15 cellular contexts compared by ENCODE assay signal in the genomic region with DNA sequence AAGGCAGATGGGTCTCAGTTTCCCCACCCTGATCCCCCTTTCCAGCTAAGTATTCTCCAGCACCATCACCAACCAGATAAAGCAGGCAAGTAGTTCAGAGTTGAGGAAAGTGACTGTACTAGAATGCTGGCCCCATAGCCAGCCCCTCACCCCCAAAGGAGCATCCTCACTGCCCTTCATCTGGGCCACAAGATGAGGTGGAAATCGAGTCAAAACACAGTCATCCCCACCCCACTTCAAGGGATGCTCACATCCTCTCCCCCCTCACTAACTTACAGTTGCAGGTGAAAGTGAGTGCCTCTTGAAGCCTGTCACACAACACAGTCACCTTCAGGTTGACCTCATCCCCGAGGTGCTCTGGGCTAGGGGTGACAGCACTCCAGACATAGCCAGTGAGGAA. TPM values are rescaled to one million over a fixed set of nuclear protein-coding genes. Genes with fewer than 3 reads are reported as not detected.
A peak's percentile ranks its signal among the peaks of the same experiment; 100 is the strongest.
DNase-seq lines count a peak whose midpoint lies in the region; ATAC-seq, FAIRE-seq and TF ChIP-seq lines count a peak whose summit lies in the region.
"Had no signal": no experiment of that assay in that cellular context is flagged by ENCODE, and none has a peak within 500 bp of the region (broad histone marks: within the 10 kb centered on the region; RNA-seq: fewer than 3 reads in every experiment).

No MANE protein-coding gene starts in this region.

- H3K4me1 Mint-ChIP-seq in activated T-cell treated with anti-CD3 and anti-CD28 coated beads, Interleukin-2, amount 50 U/mL, for 4 hours (ENCODE audit: low read depth): peaks cover 65% of the 10 kb centered on the region
- peaks cover 62% of the 10 kb centered on the region for H3K4me1 Mint-ChIP-seq in activated CD8-positive, alpha-beta T cell treated with anti-CD3 and anti-CD28 coated beads, Interleukin-2, amount 10 ng/mL, durations not matched to agents 7 days and 5 days (ENCODE audit: low read depth)
- H3K4me1 Mint-ChIP-seq in MCF 10A (ENCODE audit: insufficient read depth, unreplicated experiment): no peaks in the 10 kb centered on the region

- no peak for TF ChIP-seq EP300 in suprapubic skin (IDR thresholded peaks at IDR 0.05)

- H3K36me3 ChIP-seq in kidney (ENCODE audit: control insufficient read depth in 1 of 2, insufficient read depth in 2 of 2, low read length in 2 of 2): peaks cover 6 to 12% of the 10 kb centered on the region in 2 donors
- peaks cover 47% of the 10 kb centered on the region for H3K36me3 ChIP-seq in suprapubic skin
- H3K36me3 ChIP-seq: neutrophil had no signal

- no peaks in the 10 kb centered on the region for H3K9me3 Mint-ChIP-seq in activated T-cell treated with anti-CD3 and anti-CD28 coated beads, Interleukin-2, amount 50 U/mL, for 4 hours
- no peaks in the 10 kb centered on the region for H3K9me3 Mint-ChIP-seq in activated CD8-positive, alpha-beta T cell treated with anti-CD3 and anti-CD28 coated beads, Interleukin-2, amount 10 ng/mL, durations not matched to agents 7 days and 5 days (ENCODE audit: insufficient read depth)
- H3K9me3 Mint-ChIP-seq in MCF 10A (ENCODE audit: unreplicated experiment): no peaks in the 10 kb centered on the region
- H3K9me3 Mint-ChIP-seq: immature natural killer cell had no signal

- TF ChIP-seq CTCF in kidney (IDR thresholded peaks at IDR 0.05; ENCODE audit: borderline replicate concordance, extremely low read depth, insufficient read depth) (no peak), suprapubic skin (IDR thresholded peaks at IDR 0.05) (no peak), MCF 10A (IDR thresholded peaks at IDR 0.05; ENCODE audit: unreplicated experiment) (no peak)

- 33% methylated on average over 1 of the region's 2 CpGs for WGBS in suprapubic skin

- BruUV-seq in MCF 10A (replicated peaks; lab: Mats Ljungman, UMichigan): no TSS peak

- H3K9me3 ChIP-seq in kidney (ENCODE audit: control insufficient read depth in 1 of 2, low read length in 2 of 2) (no peaks in the 10 kb centered on the region), suprapubic skin (no peaks in the 10 kb centered on the region)
- H3K9me3 ChIP-seq: neutrophil had no signal

- no peak overlapping the region for H3K9ac ChIP-seq in kidney (ENCODE audit: low read length in 2 of 2)
- H3K9ac ChIP-seq: GM23248 had no signal

- no peak overlapping the region for H3K4me3 ChIP-seq in kidney (ENCODE audit: low read length in 2 of 2)
- H3K4me3 ChIP-seq in suprapubic skin: no peak overlapping the region
- H3K4me3 ChIP-seq: GM23248 had no signal

- H3K27ac Mint-ChIP-seq in activated CD8-positive, alpha-beta T cell treated with anti-CD3 and anti-CD28 coated beads, Interleukin-2, amount 10 ng/mL, durations not matched to agents 7 days and 5 days: peak overlapping the region; percentile 11
- no peak overlapping the region for H3K27ac Mint-ChIP-seq in MCF 10A (ENCODE audit: low read depth, unreplicated experiment)

- peak; percentile 72 to 74 for ATAC-seq in activated T-cell treated with anti-CD3 and anti-CD28 coated beads, Interleukin-2, amount 50 U/mL, for 4 hours
- ATAC-seq in activated CD8-positive, alpha-beta T cell treated with anti-CD3 and anti-CD28 coated beads, Interleukin-2, amount 10 ng/mL, durations not matched to agents 7 days and 5 days: peak; percentile 26
- ATAC-seq in GM19035 (IDR thresholded peaks at IDR 0.05; ENCODE audit: unreplicated experiment): no peak
- ATAC-seq: Panc1 had no signal

- peak overlapping the region; percentile 48 to 84 for H3K27ac ChIP-seq in kidney (ENCODE audit: low read depth in 2 of 2, low read length in 2 of 2)
- peak overlapping the region; percentile 78 for H3K27ac ChIP-seq in suprapubic skin
- H3K27ac ChIP-seq: GM23248, neutrophil had no signal

- no peak for TF ChIP-seq POLR2A in suprapubic skin (IDR thresholded peaks at IDR 0.05)

- POLR2A ChIA-PET in activated CD8-positive, alpha-beta T cell treated with anti-CD3 and anti-CD28 coated beads, Interleukin-2, amount 10 ng/mL, durations not matched to agents 7 days and 5 days (lab: Charles Lee): no interaction called here
- POLR2A ChIA-PET in MCF 10A (lab: Yijun Ruan, JAX): interaction anchor here (0.6 kb wide), 1 partner anchor 93 kb away, joined by 3 read pairs; no protein-coding TSS in a partner anchor

- peaks cover 5 to 40% of the 10 kb centered on the region in 2 donors for H3K4me1 ChIP-seq in kidney (ENCODE audit: control insufficient read depth in 1 of 2, insufficient read depth in 1 of 2, low read depth in 1 of 2, low read length in 2 of 2)
- H3K4me1 ChIP-seq in suprapubic skin: peaks cover 73% of the 10 kb centered on the region

- H3K36me3 Mint-ChIP-seq in activated T-cell treated with anti-CD3 and anti-CD28 coated beads, Interleukin-2, amount 50 U/mL, for 4 hours (ENCODE audit: insufficient read depth): peaks cover 30% of the 10 kb centered on the region
- peaks cover 34% of the 10 kb centered on the region for H3K36me3 Mint-ChIP-seq in activated CD8-positive, alpha-beta T cell treated with anti-CD3 and anti-CD28 coated beads, Interleukin-2, amount 10 ng/mL, durations not matched to agents 7 days and 5 days (ENCODE audit: low read depth)
- H3K36me3 Mint-ChIP-seq in MCF 10A (ENCODE audit: insufficient read depth, unreplicated experiment): no peaks in the 10 kb centered on the region

- no peaks in the 10 kb centered on the region for H3K27me3 Mint-ChIP-seq in activated T-cell treated with anti-CD3 and anti-CD28 coated beads, Interleukin-2, amount 50 U/mL, for 4 hours (ENCODE audit: low read depth)
- no peaks in the 10 kb centered on the region for H3K27me3 Mint-ChIP-seq in activated CD8-positive, alpha-beta T cell treated with anti-CD3 and anti-CD28 coated beads, Interleukin-2, amount 10 ng/mL, durations not matched to agents 7 days and 5 days (ENCODE audit: low read depth)
- H3K27me3 Mint-ChIP-seq in MCF 10A (ENCODE audit: insufficient read depth, unreplicated experiment): no peaks in the 10 kb centered on the region

- CTCF ChIA-PET in activated CD8-positive, alpha-beta T cell treated with anti-CD3 and anti-CD28 coated beads, Interleukin-2, amount 10 ng/mL, durations not matched to agents 7 days and 5 days (lab: Charles Lee): interaction anchor here (1.0 to 3.7 kb wide), 2 partner anchors 18 to 39 kb away, joined by 4 to 21 read pairs; no protein-coding TSS in a partner anchor
- CTCF ChIA-PET in MCF 10A (lab: Yijun Ruan, JAX): interaction anchor here (0.9 to 1.6 kb wide), 4 partner anchors 20 to 39 kb away, joined by 3 to 10 read pairs (median 3); a partner anchor contains a TSS

- no peak for FAIRE-seq in kidney (lab: Jason Lieb, UNC)
- FAIRE-seq: TTC549 had no signal

- no peak for DNase-seq in activated T-cell treated with anti-CD3 and anti-CD28 coated beads, Interleukin-2, amount 50 U/mL, for 4 hours
- no peak for DNase-seq in activated T-cell treated with anti-CD3 and anti-CD28 coated beads, Interleukin-2, amount 50 U/mL, for 1 hour
- DNase-seq in activated CD8-positive, alpha-beta T cell treated with anti-CD3 and anti-CD28 coated beads, Interleukin-2, amount 10 ng/mL, durations not matched to agents 7 days and 5 days: peak; percentile 27
- DNase-seq in kidney: no peak
- no peak for DNase-seq in suprapubic skin (ENCODE audit: low spot score in 2 of 2)
- no peak for DNase-seq in NCI-H526 (lab: John Stamatoyannopoulos, UW)
- DNase-seq in MCF 10A (ENCODE audit: unreplicated experiment): no peak
- DNase-seq: EL, immature natural killer cell, NCI-H2029 treated with DMSO at 0.1 percent for 48 hours had no signal

- H3K4me3 Mint-ChIP-seq in activated T-cell treated with anti-CD3 and anti-CD28 coated beads, Interleukin-2, amount 50 U/mL, for 4 hours: no peak overlapping the region
- H3K4me3 Mint-ChIP-seq in activated CD8-positive, alpha-beta T cell treated with anti-CD3 and anti-CD28 coated beads, Interleukin-2, amount 10 ng/mL, durations not matched to agents 7 days and 5 days: no peak overlapping the region
- no peak overlapping the region for H3K4me3 Mint-ChIP-seq in MCF 10A (ENCODE audit: unreplicated experiment)
- H3K4me3 Mint-ChIP-seq: immature natural killer cell had no signal

- no peaks in the 10 kb centered on the region for H3K27me3 ChIP-seq in suprapubic skin
- H3K27me3 ChIP-seq: neutrophil had no signal

- intact Hi-C loops in kidney (cut with DNase I) (no loop called here), MCF 10A (cut with micrococcal nuclease) (no loop called here)

RNA-seq across cellular contexts. Expression of a gene that starts 30.4 kb away (rescaled TPM):
- 10 to 100 TPM; 13.6 to 18.1 (median 15.6) TPM for total RNA-seq in activated T-cell treated with anti-CD3 and anti-CD28 coated beads, Interleukin-2, amount 50 U/mL, for 4 hours
- 10 to 100 TPM; 26.2 to 28.4 TPM for total RNA-seq in activated CD8-positive, alpha-beta T cell treated with anti-CD3 and anti-CD28 coated beads, Interleukin-2, amount 10 ng/mL, durations not matched to agents 7 days and 5 days
- 36.4 TPM for total RNA-seq in kidney
- 2.5 TPM for polyA plus RNA-seq in kidney (ENCODE audit: insufficient read depth, low read depth, low replicate concordance)
- total RNA-seq in suprapubic skin: 100 to 1,000 TPM in 2 of 4 donors, 10 to 100 TPM in 2; 70.7 to 162 (median 94.5) TPM
- 3.4 and 4.4 TPM in 2 replicates for total RNA-seq in MCF 10A (2022)

RNA-seq across cellular contexts. Expression of a gene that starts 52.0 kb away (rescaled TPM):
- 10 to 100 TPM; 57.4 to 70.3 (median 66.0) TPM for total RNA-seq in activated T-cell treated with anti-CD3 and anti-CD28 coated beads, Interleukin-2, amount 50 U/mL, for 4 hours
- total RNA-seq in activated CD8-positive, alpha-beta T cell treated with anti-CD3 and anti-CD28 coated beads, Interleukin-2, amount 10 ng/mL, durations not matched to agents 7 days and 5 days: 10 to 100 TPM; 72.2 to 72.4 TPM
- 87.9 TPM for total RNA-seq in kidney
- 6.3 TPM for polyA plus RNA-seq in kidney (ENCODE audit: insufficient read depth, low read depth, low replicate concordance)
- total RNA-seq in suprapubic skin: 100 to 1,000 TPM in 1 of 4 donors, 10 to 100 TPM in 3; 49.1 to 222 (median 63.2) TPM
- 162 and 174 TPM in 2 replicates for total RNA-seq in MCF 10A (2022)

RNA-seq across cellular contexts. Expression of a gene that starts 52.6 kb away (rescaled TPM):
- 10 to 100 TPM; 71.7 to 80.1 (median 72.9) TPM for total RNA-seq in activated T-cell treated with anti-CD3 and anti-CD28 coated beads, Interleukin-2, amount 50 U/mL, for 4 hours
- 10 to 100 TPM; 64.7 to 66.0 TPM for total RNA-seq in activated CD8-positive, alpha-beta T cell treated with anti-CD3 and anti-CD28 coated beads, Interleukin-2, amount 10 ng/mL, durations not matched to agents 7 days and 5 days
- total RNA-seq in kidney (41.6 TPM), suprapubic skin (10 to 100 TPM; 51.2 to 66.4 (median 56.7) TPM), MCF 10A (2022) (86.0 and 94.8 TPM in 2 replicates)
- 12.3 TPM for polyA plus RNA-seq in kidney (ENCODE audit: insufficient read depth, low read depth, low replicate concordance)
